In the genomic region with DNA sequence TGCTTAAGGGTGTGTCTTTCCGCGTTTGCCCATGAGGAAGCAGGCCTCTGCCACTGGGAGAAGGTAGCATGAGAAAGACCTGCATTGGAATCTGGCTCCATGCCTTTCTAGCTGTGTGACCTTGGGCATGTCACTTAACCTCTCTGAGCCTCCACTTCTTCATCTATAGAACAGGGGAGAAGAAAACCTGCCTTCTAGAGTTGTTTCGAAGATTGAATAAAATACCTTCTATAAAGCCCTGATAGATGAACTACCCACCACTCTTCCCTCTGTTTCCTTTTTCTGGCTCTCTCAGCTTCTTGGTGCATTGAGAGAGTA, we compare ENCODE assay signal across 2 cellular contexts.
TF ChIP-seq lines count a peak whose summit lies in the region.

No MANE protein-coding gene starts in this region.

TF ChIP-seq in K562, 482 proteins besides CTCF, POLR2A, EP300 and RAD21:
- peak; percentile 69; the same call in 1 of the 2 replicates for TF ChIP-seq SMARCA5 (IDR thresholded peaks at IDR 0.05)
- peak; percentile 42 for TF ChIP-seq BRD9 (IDR thresholded peaks at IDR 0.05; ENCODE audit: low read depth, partially characterized antibody)
- TF ChIP-seq, protein P1, sequence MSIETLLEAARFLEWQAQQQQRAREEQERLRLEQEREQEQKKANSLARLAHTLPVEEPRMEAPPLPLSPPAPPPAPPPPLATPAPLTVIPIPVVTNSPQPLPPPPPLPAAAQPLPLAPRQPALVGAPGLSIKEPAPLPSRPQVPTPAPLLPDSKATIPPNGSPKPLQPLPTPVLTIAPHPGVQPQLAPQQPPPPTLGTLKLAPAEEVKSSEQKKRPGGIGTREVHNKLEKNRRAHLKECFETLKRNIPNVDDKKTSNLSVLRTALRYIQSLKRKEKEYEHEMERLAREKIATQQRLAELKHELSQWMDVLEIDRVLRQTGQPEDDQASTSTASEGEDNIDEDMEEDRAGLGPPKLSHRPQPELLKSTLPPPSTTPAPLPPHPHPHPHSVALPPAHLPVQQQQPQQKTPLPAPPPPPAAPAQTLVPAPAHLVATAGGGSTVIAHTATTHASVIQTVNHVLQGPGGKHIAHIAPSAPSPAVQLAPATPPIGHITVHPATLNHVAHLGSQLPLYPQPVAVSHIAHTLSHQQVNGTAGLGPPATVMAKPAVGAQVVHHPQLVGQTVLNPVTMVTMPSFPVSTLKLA (conservative IDR thresholded peaks at IDR 0.05): peak in 1 of 2 experiments; percentile 26; a peak in 1 of 4 replicates
- TF ChIP-seq RBM25 (IDR thresholded peaks at IDR 0.05; ENCODE audit: low read depth, low read length, severe bottlenecking): peak; percentile 84
- TF ChIP-seq ZFP36 (IDR thresholded peaks at IDR 0.05; ENCODE audit: low read depth, low read length, partially characterized antibody): peak; percentile 23
- 0 out of 4 replicates have a peak, but pooled peaks of 1 of the 2 experiments have one; percentile 6 for TF ChIP-seq NRF1 (conservative IDR thresholded peaks at IDR 0.05 in 1 of 2, IDR thresholded peaks at IDR 0.05 in 1 of 2)
- TF ChIP-seq HDAC2 (IDR thresholded peaks at IDR 0.05): 0 out of 2 replicates have a peak, but pooled peaks have one; percentile 82
- peak; percentile 40 to 63; a peak in 2 of 4 replicates for TF ChIP-seq KDM1A (IDR thresholded peaks at IDR 0.05)
- TF ChIP-seq BCOR (IDR thresholded peaks at IDR 0.05): peak; percentile 92

TF ChIP-seq in HepG2, 621 proteins besides CTCF, POLR2A, EP300 and RAD21:
- 0 out of 2 replicates have a peak, but pooled peaks have one; percentile 51 for TF ChIP-seq ZNF768 (CRISPR knock-in tag; IDR thresholded peaks at IDR 0.05)
